Comparison of ENCODE assay signal across 20 cellular contexts in genomic region chr5:178564386-178564785, GRCh38. TPM values are rescaled to one million over a fixed set of nuclear protein-coding genes. Genes with fewer than 3 reads are reported as not detected.
"Had no signal": no experiment of that assay in that cellular context is flagged by ENCODE, and none has a peak within 500 bp of the region (broad histone marks: within the 10 kb centered on the region; RNA-seq: fewer than 3 reads in every experiment).

No MANE protein-coding gene starts in this region.

- H3K27me3 ChIP-seq: right lobe of liver, suprapubic skin, tibial nerve had no signal

- H3K4me3 Mint-ChIP-seq: activated naive CD4-positive, alpha-beta T cell treated with anti-CD3 and anti-CD28 coated beads, Interleukin-2, amount 50 U/mL, for 24 hours; effector memory CD8-positive, alpha-beta T cell; stimulated activated memory B cell treated with anti-CD40 and anti-IgM and Interleukin-4, amounts not matched to agents 10 μg/mL and 1 μg/mL and 100 μg/mL, for 72 hours had no signal

- H3K27ac Mint-ChIP-seq: activated naive CD4-positive, alpha-beta T cell treated with anti-CD3 and anti-CD28 coated beads, Interleukin-2, amount 50 U/mL, for 24 hours; effector memory CD8-positive, alpha-beta T cell; stimulated activated memory B cell treated with anti-CD40 and anti-IgM and Interleukin-4, amounts not matched to agents 10 μg/mL and 1 μg/mL and 100 μg/mL, for 72 hours had no signal

- ATAC-seq: effector memory CD8-positive, alpha-beta T cell; right lobe of liver; stimulated activated memory B cell treated with anti-CD40 and anti-IgM and Interleukin-4, amounts not matched to agents 10 μg/mL and 1 μg/mL and 100 μg/mL, for 72 hours had no signal

- H3K4me3 ChIP-seq: right lobe of liver, skin epidermis, stomach, suprapubic skin, tibial nerve had no signal

- H3K36me3 ChIP-seq: right lobe of liver, stomach, suprapubic skin, tibial nerve had no signal

- H3K9me3 Mint-ChIP-seq: activated naive CD4-positive, alpha-beta T cell treated with anti-CD3 and anti-CD28 coated beads, Interleukin-2, amount 50 U/mL, for 24 hours; effector memory CD8-positive, alpha-beta T cell had no signal

- H3K27ac ChIP-seq: epithelial cell of prostate, right lobe of liver, skin epidermis, stomach, suprapubic skin, tibial nerve, VCaP had no signal

- DNase-seq: activated CD4-positive, alpha-beta T cell treated with anti-CD3 and anti-CD28 coated beads for 1 hour; activated CD4-positive, alpha-beta T cell treated with anti-CD3 and anti-CD28 coated beads, Interleukin-2, amount 50 U/mL, for 1 hour; activated gamma-delta T cell treated with Interleukin-2 at 50 U/mL for 16 hours; activated T-cell treated with anti-CD3 and anti-CD28 coated beads, Interleukin-2, amount 50 U/mL, for 1 hour; aorta; central memory CD4-positive, alpha-beta T cell; effector memory CD8-positive, alpha-beta T cell; occipital lobe; right lobe of liver; stimulated activated CD4-positive, alpha-beta T cell treated with anti-CD3 and anti-CD28 coated beads, Interleukin-15, amount 100 ng/mL, for 24 hours; stomach had no signal

- H3K4me1 Mint-ChIP-seq: activated naive CD4-positive, alpha-beta T cell treated with anti-CD3 and anti-CD28 coated beads, Interleukin-2, amount 50 U/mL, for 24 hours had no signal

- H3K4me1 ChIP-seq: right lobe of liver, stomach, suprapubic skin, tibial nerve had no signal

- H3K9me3 ChIP-seq: right lobe of liver, stomach, suprapubic skin had no signal

RNA-seq across cellular contexts. Expression of gene COL23A1, which starts 25.8 kb away (rescaled TPM):
- total RNA-seq: fibroblast of villous mesenchyme had no signal
- polyA plus RNA-seq: neural cell had no signal
